13 cellular contexts compared by ENCODE assay signal in genomic region chr9:75090579-75090978, GRCh38. TPM values are rescaled to one million over a fixed set of nuclear protein-coding genes. Genes with fewer than 3 reads are reported as not detected.
A peak's percentile ranks its signal among the peaks of the same experiment; 100 is the strongest.
DNase-seq lines count a peak whose midpoint lies in the region; ATAC-seq, FAIRE-seq and TF ChIP-seq lines count a peak whose summit lies in the region.
"Had no signal": no experiment of that assay in that cellular context is flagged by ENCODE, and none has a peak within 500 bp of the region (broad histone marks: within the 10 kb centered on the region; RNA-seq: fewer than 3 reads in every experiment).

No MANE protein-coding gene starts in this region.

- TF ChIP-seq POLR2A in spleen (IDR thresholded peaks at IDR 0.05) (no peak), GM12892 (IDR thresholded peaks at IDR 0.05; ENCODE audit: low read depth, low read length) (no peak)

- WGBS in spleen, 5 donors: 68 to 79% (median 71%) methylated on average over 4 of the region's 4 CpGs

- H2AFZ ChIP-seq in PC-3 (ENCODE audit: low read length): no peak overlapping the region

- H3K36me3 ChIP-seq in PC-3 (ENCODE audit: low read depth, low read length): no peaks in the 10 kb centered on the region
- H3K36me3 ChIP-seq in spleen: peaks cover 0 to 4% (median 0%) of the 10 kb centered on the region in 6 donors

- peak overlapping the region; percentile 52 to 95 for H3K4me3 Mint-ChIP-seq in activated T-cell treated with anti-CD3 and anti-CD28 coated beads, Interleukin-2, amount 50 U/mL, for 72 hours
- peak overlapping the region; percentile 45 for H3K4me3 Mint-ChIP-seq in dendritic cell treated with granulocyte-macrophage colony-stimulating factor and Interleukin-4, amounts not matched to agents 40 ng/mL and 50 ng/mL, for 4 days
- no peak overlapping the region for H3K4me3 Mint-ChIP-seq in Calu3 (ENCODE audit: low read depth, unreplicated experiment)

- no peak overlapping the region for H3K9ac ChIP-seq in PC-3 (ENCODE audit: low read length)

- DNase-seq in activated T-cell treated with anti-CD3 and anti-CD28 coated beads, Interleukin-2, amount 50 U/mL, for 72 hours: no peak
- DNase-seq in activated T-cell treated with anti-CD3 and anti-CD28 coated beads, Interleukin-2, amount 50 U/mL, for 1 hour: no peak
- DNase-seq in PC-3 (no peak), spleen (no peak), GM12892 (ENCODE audit: insufficient read length) (no peak), Calu3 (no peak)
- DNase-seq: aorta, mesendoderm, NCI-H2081 treated with DMSO at 0.1 percent for 48 hours, NCI-H774 had no signal

- no TSS peak for BruUV-seq in PC-3 (replicated peaks; lab: Mats Ljungman, UMichigan)
- BruUV-seq in Calu3 (replicated peaks; lab: Mats Ljungman, UMichigan): no TSS peak

- POLR2A ChIA-PET in PC-3 (lab: Charles Lee; ENCODE audit: unreplicated experiment): no interaction called here

- peaks cover 59% of the 10 kb centered on the region for H3K79me2 ChIP-seq in PC-3 (ENCODE audit: low read length)

- H3K9me3 Mint-ChIP-seq in activated T-cell treated with anti-CD3 and anti-CD28 coated beads, Interleukin-2, amount 50 U/mL, for 72 hours: no peaks in the 10 kb centered on the region
- no peaks in the 10 kb centered on the region for H3K9me3 Mint-ChIP-seq in dendritic cell treated with granulocyte-macrophage colony-stimulating factor and Interleukin-4, amounts not matched to agents 40 ng/mL and 50 ng/mL, for 4 days
- no peaks in the 10 kb centered on the region for H3K9me3 Mint-ChIP-seq in Calu3 (ENCODE audit: low read depth, unreplicated experiment)

- no peak for ATAC-seq in activated T-cell treated with anti-CD3 and anti-CD28 coated beads, Interleukin-2, amount 50 U/mL, for 72 hours (replicated peaks in 1 of 2)
- ATAC-seq in PC-3 (no peak), GM21723 (IDR thresholded peaks at IDR 0.05; ENCODE audit: unreplicated experiment) (no peak)
- ATAC-seq: HCT116 had no signal

- H3K27me3 ChIP-seq in PC-3 (ENCODE audit: low read length) (no peaks in the 10 kb centered on the region), spleen (replicated peaks in 1 of 7) (no peaks in the 10 kb centered on the region)

- intact Hi-C loops in PC-3 (cut with micrococcal nuclease): no loop called here
- intact Hi-C loops in dendritic cell treated with granulocyte-macrophage colony-stimulating factor and Interleukin-4, amounts not matched to agents 40 ng/mL and 50 ng/mL, for 4 days (cut with micrococcal nuclease): no loop called here
- intact Hi-C loops in spleen (cut with DNase I; ENCODE audit: low total_unique reads): loop anchor here (10.0 kb wide), 1 partner anchor 94 kb away; no protein-coding TSS in a partner anchor
- intact Hi-C loops in Calu3 (cut with micrococcal nuclease; ENCODE audit: unreplicated experiment): no loop called here

- no peak for FAIRE-seq in GM12892 (lab: Jason Lieb, UNC)

- peaks cover 75% of the 10 kb centered on the region for H3K4me1 Mint-ChIP-seq in activated T-cell treated with anti-CD3 and anti-CD28 coated beads, Interleukin-2, amount 50 U/mL, for 72 hours (ENCODE audit: low read depth)
- peaks cover 57% of the 10 kb centered on the region for H3K4me1 Mint-ChIP-seq in dendritic cell treated with granulocyte-macrophage colony-stimulating factor and Interleukin-4, amounts not matched to agents 40 ng/mL and 50 ng/mL, for 4 days (ENCODE audit: low read depth)
- H3K4me1 Mint-ChIP-seq in Calu3 (ENCODE audit: low read depth, unreplicated experiment): no peaks in the 10 kb centered on the region

- TF ChIP-seq CTCF in PC-3 (conservative IDR thresholded peaks at IDR 0.05; ENCODE audit: low read depth, low read length): no peak
- no peak for TF ChIP-seq CTCF in spleen (IDR thresholded peaks at IDR 0.05 in 8 of 11, conservative IDR thresholded peaks at IDR 0.05 in 3 of 11)
- no peak for TF ChIP-seq CTCF in Calu3 (IDR thresholded peaks at IDR 0.05; ENCODE audit: unreplicated experiment)

- peak overlapping the region; percentile 84 for H3K27ac Mint-ChIP-seq in activated T-cell treated with anti-CD3 and anti-CD28 coated beads, Interleukin-2, amount 50 U/mL, for 72 hours
- no peak overlapping the region for H3K27ac Mint-ChIP-seq in dendritic cell treated with granulocyte-macrophage colony-stimulating factor and Interleukin-4, amounts not matched to agents 40 ng/mL and 50 ng/mL, for 4 days
- H3K27ac Mint-ChIP-seq in Calu3 (ENCODE audit: unreplicated experiment): no peak overlapping the region

- H3K4me3 ChIP-seq in PC-3 (ENCODE audit: low read length): peak overlapping the region; percentile 91; the same call in 1 of the 2 replicates
- peak overlapping the region in 5 of 8 donors; percentile 3 to 92 (median 82) for H3K4me3 ChIP-seq in spleen

- no peak overlapping the region for H3K27ac ChIP-seq in PC-3 (ENCODE audit: low read length)
- peak overlapping the region in 5 of 8 donors; percentile 31 to 100 (median 98) for H3K27ac ChIP-seq in spleen

- H4K20me1 ChIP-seq in PC-3 (ENCODE audit: low read length): no peaks in the 10 kb centered on the region

- H3K9me3 ChIP-seq in PC-3 (ENCODE audit: low read length): no peaks in the 10 kb centered on the region
- H3K9me3 ChIP-seq in spleen: no peaks in the 10 kb centered on the region

- no peaks in the 10 kb centered on the region for H3K9me2 ChIP-seq in PC-3 (replicated peaks; ENCODE audit: low read length)

- H3F3A ChIP-seq in PC-3 (ENCODE audit: low read length, unreplicated experiment): no peaks in the 10 kb centered on the region

- no peaks in the 10 kb centered on the region for H3K27me3 Mint-ChIP-seq in activated T-cell treated with anti-CD3 and anti-CD28 coated beads, Interleukin-2, amount 50 U/mL, for 72 hours (ENCODE audit: low read depth)
- no peaks in the 10 kb centered on the region for H3K27me3 Mint-ChIP-seq in dendritic cell treated with granulocyte-macrophage colony-stimulating factor and Interleukin-4, amounts not matched to agents 40 ng/mL and 50 ng/mL, for 4 days
- no peaks in the 10 kb centered on the region for H3K27me3 Mint-ChIP-seq in Calu3 (ENCODE audit: unreplicated experiment)

- H3K4me1 ChIP-seq in PC-3 (ENCODE audit: insufficient read depth, low read length) (0 out of 2 replicates have a peak, but pooled peaks cover 5% of the 10 kb centered on the region), spleen (peaks cover 27 to 84% (median 80%) of the 10 kb centered on the region in 6 donors)

- CTCF ChIA-PET in PC-3 (lab: Charles Lee): no interaction called here
- CTCF ChIA-PET in Calu3 (lab: Charles Lee): no interaction called here

- H3K4me2 ChIP-seq in PC-3 (ENCODE audit: low read length): peak overlapping the region; percentile 95; the same call in 1 of the 2 replicates

- H3K36me3 Mint-ChIP-seq in activated T-cell treated with anti-CD3 and anti-CD28 coated beads, Interleukin-2, amount 50 U/mL, for 72 hours (ENCODE audit: insufficient read depth in 2 of 2): peaks cover 2 to 8% of the 10 kb centered on the region in 2 donors
- peaks cover 55% of the 10 kb centered on the region for H3K36me3 Mint-ChIP-seq in dendritic cell treated with granulocyte-macrophage colony-stimulating factor and Interleukin-4, amounts not matched to agents 40 ng/mL and 50 ng/mL, for 4 days (ENCODE audit: low read depth)
- peaks cover 31% of the 10 kb centered on the region for H3K36me3 Mint-ChIP-seq in Calu3 (ENCODE audit: insufficient read depth, unreplicated experiment)

RNA-seq across cellular contexts. Expression of gene OSTF1, which starts 2.3 kb away (rescaled TPM):
- total RNA-seq in activated T-cell treated with anti-CD3 and anti-CD28 coated beads, Interleukin-2, amount 50 U/mL, for 72 hours: 100 to 1,000 TPM in 1 of 2 donors, 10 to 100 TPM in 1; 71.9 to 109 TPM
- total RNA-seq in PC-3 (2014; rRNA removed): 25.8 and 26.5 TPM in 2 replicates
- total RNA-seq in spleen: 100 to 1,000 TPM in 5 of 7 donors, 10 to 100 TPM in 2; 76.4 to 123 (median 114) TPM
- polyA plus RNA-seq in spleen: 10 to 100 TPM; 58.4 to 89.4 (median 73.4) TPM
- 59.5 TPM for polyA plus RNA-seq in GM12892 (2012; ENCODE audit: missing spikeins)
- total RNA-seq in Calu3 (2022): 27.0 and 29.7 TPM in 2 replicates

RNA-seq across cellular contexts. Expression of gene NMRK1, which starts 2.6 kb away (rescaled TPM):
- total RNA-seq in activated T-cell treated with anti-CD3 and anti-CD28 coated beads, Interleukin-2, amount 50 U/mL, for 72 hours: 10 to 100 TPM; 41.0 to 59.3 TPM
- total RNA-seq in PC-3 (2014; rRNA removed): 7.0 and 9.7 TPM in 2 replicates
- total RNA-seq in spleen: 10 to 100 TPM; 27.4 to 58.1 (median 39.1) TPM
- 10 to 100 TPM; 31.9 to 65.5 (median 57.0) TPM for polyA plus RNA-seq in spleen
- polyA plus RNA-seq in GM12892 (2012; ENCODE audit: missing spikeins): 6.4 TPM
- total RNA-seq in Calu3 (2022): 12.4 and 12.9 TPM in 2 replicates
